32 cellular contexts compared by ENCODE assay signal in genomic region chr17:35338230-35338629, GRCh38. TPM values are rescaled to one million over a fixed set of nuclear protein-coding genes. Genes with fewer than 3 reads are reported as not detected.
DNase-seq lines count a peak whose midpoint lies in the region; ATAC-seq, FAIRE-seq and TF ChIP-seq lines count a peak whose summit lies in the region.
"Had no signal": no experiment of that assay in that cellular context is flagged by ENCODE, and none has a peak within 500 bp of the region (broad histone marks: within the 10 kb centered on the region; RNA-seq: fewer than 3 reads in every experiment).

No MANE protein-coding gene starts in this region.

- H3K9me1 ChIP-seq in IMR-90 (ENCODE audit: insufficient read depth, low read length) = no peaks in the 10 kb centered on the region

- H3K27me3 ChIP-seq in HepG2 (ENCODE audit: control insufficient read depth in 1 of 2, insufficient read depth in 2 of 2, low read length in 2 of 2) (peaks cover 0 to 5% of the 10 kb centered on the region in 2 experiments; a peak in 2 of 5 replicates), right lobe of liver (no peaks in the 10 kb centered on the region), IMR-90 (ENCODE audit: control insufficient read depth, insufficient read depth, low read length) (peaks cover 9% of the 10 kb centered on the region)
- no peaks in the 10 kb centered on the region for H3K27me3 ChIP-seq in BLaER1 treated with 17β-estradiol and CSF1 and Interleukin-3, amounts not matched to agents 10 nM and 100 nM
- H3K27me3 ChIP-seq: BLaER1 had no signal

- no peak overlapping the region for H3K4ac ChIP-seq in IMR-90 (ENCODE audit: low read depth, low read length)

- H3K9ac ChIP-seq in HepG2 (ENCODE audit: insufficient read depth, low read depth, low read length) (no peak overlapping the region), IMR-90 (ENCODE audit: low read depth, low read length) (no peak overlapping the region)
- no peak overlapping the region for H3K9ac ChIP-seq in BLaER1 treated with 17β-estradiol and CSF1 and Interleukin-3, amounts not matched to agents 10 nM and 100 nM
- H3K9ac ChIP-seq: BLaER1 had no signal

- no peaks in the 10 kb centered on the region for H3K79me2 ChIP-seq in HepG2 (ENCODE audit: insufficient read depth, low read length)

- no peak overlapping the region for H2BK120ac ChIP-seq in IMR-90 (ENCODE audit: low read depth, low read length)

- TF ChIP-seq EP300 in HepG2 (IDR thresholded peaks at IDR 0.05; ENCODE audit: low read depth in 2 of 2, low read length in 2 of 2) (no peak), HepG2 (CRISPR knock-in tag; IDR thresholded peaks at IDR 0.05; ENCODE audit: borderline replicate concordance) (no peak)

- H2AK9ac ChIP-seq in IMR-90 (replicated peaks; ENCODE audit: low read depth, low read length, poor library complexity) = no peak overlapping the region

- no peak overlapping the region for H2BK15ac ChIP-seq in IMR-90 (ENCODE audit: low read depth, low read length)

- H3K27ac ChIP-seq in HepG2 (ENCODE audit: extremely low read length, insufficient read depth, low read length) (no peak overlapping the region), right lobe of liver (no peak overlapping the region), IMR-90 (ENCODE audit: insufficient read depth, low read length) (no peak overlapping the region)
- peak overlapping the region in 7 of 11 experiments; percentile 12 to 51 (median 35); a peak in 7 of 22 replicates for H3K27ac ChIP-seq in BLaER1 treated with 17β-estradiol and CSF1 and Interleukin-3, amounts not matched to agents 10 nM and 100 nM
- H3K27ac ChIP-seq: 22Rv1, A549, BLaER1, C4-2B had no signal

- H3K4me1 ChIP-seq in HepG2 (ENCODE audit: insufficient read depth, low read length) = peaks cover 10% of the 10 kb centered on the region; the same call in 1 of the 2 replicates
- no peaks in the 10 kb centered on the region for H3K4me1 ChIP-seq in right lobe of liver
- H3K4me1 ChIP-seq in BLaER1 treated with 17β-estradiol and CSF1 and Interleukin-3, amounts not matched to agents 10 nM and 100 nM = peaks cover 25 to 48% (median 39%) of the 10 kb centered on the region in 10 experiments
- H3K4me1 ChIP-seq in IMR-90 (ENCODE audit: control insufficient read depth, insufficient read depth, low read length) = no peaks in the 10 kb centered on the region
- H3K4me1 ChIP-seq: A549, BE2C, Caco-2 had no signal

- intact Hi-C loops in HepG2 (cut with micrococcal nuclease; ENCODE audit: unreplicated experiment) (no loop called here), right lobe of liver (cut with DNase I) (no loop called here), IMR-90 (cut with micrococcal nuclease) (no loop called here)

- H3K4me3 ChIP-seq in HepG2 (replicated peaks in 1 of 3; ENCODE audit: insufficient read depth in 1 of 3, low read depth in 2 of 3, low read length in 3 of 3) (no peak overlapping the region), right lobe of liver (no peak overlapping the region), IMR-90 (ENCODE audit: insufficient read depth, low read depth, low read length) (no peak overlapping the region)
- no peak overlapping the region for H3K4me3 ChIP-seq in BLaER1 treated with 17β-estradiol and CSF1 and Interleukin-3, amounts not matched to agents 10 nM and 100 nM
- H3K4me3 ChIP-seq: A549, BLaER1 had no signal

- no TSS peak for BruUV-seq in HepG2 (replicated peaks; lab: Mats Ljungman, UMichigan)
- no TSS peak for BruUV-seq in IMR-90 (replicated peaks; lab: Mats Ljungman, UMichigan)

- H3K18ac ChIP-seq in IMR-90 (ENCODE audit: low read depth, low read length) = no peak overlapping the region

- dilution Hi-C loops in IMR-90 (cut with HindIII; ENCODE audit: low sequenced_read_pairs, unreplicated experiment) = no loop called here

- TF ChIP-seq RAD21 in HepG2 (CRISPR knock-in tag; IDR thresholded peaks at IDR 0.05) (no peak), IMR-90 (IDR thresholded peaks at IDR 0.05; ENCODE audit: low read length) (no peak)

- H3K79me1 ChIP-seq in IMR-90 (ENCODE audit: low read depth in 1 of 2, low read length in 2 of 2) = no peaks in the 10 kb centered on the region

- H3K9me3 ChIP-seq in HepG2 (ENCODE audit: low read length) (0 out of 2 replicates have a peak, but pooled peaks cover 9% of the 10 kb centered on the region), right lobe of liver (no peaks in the 10 kb centered on the region), IMR-90 (ENCODE audit: control insufficient read depth, insufficient read depth, low read length) (no peaks in the 10 kb centered on the region)
- peaks cover 42 to 92% (median 65%) of the 10 kb centered on the region in 11 experiments for H3K9me3 ChIP-seq in BLaER1 treated with 17β-estradiol and CSF1 and Interleukin-3, amounts not matched to agents 10 nM and 100 nM (replicated peaks in 1 of 11)
- H3K9me3 ChIP-seq: BE2C had no signal

- WGBS in HepG2 (ENCODE audit: low lambda C conversion rate) = 0% methylated on average over 2 of the region's 2 CpGs
- 25% methylated on average over 2 of the region's 2 CpGs for WGBS in right lobe of liver (ENCODE audit: insufficient coverage, low coverage, low lambda C conversion rate, missing lambda C conversion rate)
- WGBS in IMR-90 (ENCODE audit: extremely low coverage in 2 of 2, insufficient read length in 1 of 2), 2 experiments = no CpG with 5 or more reads among the region's 2 CpGs

- no peak overlapping the region for H2BK20ac ChIP-seq in IMR-90 (ENCODE audit: low read depth, low read length)

- H3K4me2 ChIP-seq in HepG2 (ENCODE audit: low read depth, low read length) (no peak overlapping the region), IMR-90 (ENCODE audit: low read depth, low read length) (no peak overlapping the region)
- H3K4me2 ChIP-seq in BLaER1 treated with 17β-estradiol and CSF1 and Interleukin-3, amounts not matched to agents 10 nM and 100 nM = peak overlapping the region in 10 of 11 experiments; percentile 2 to 75 (median 52); a peak in 15 of 22 replicates
- H3K4me2 ChIP-seq: A549, BLaER1 had no signal

- H3K56ac ChIP-seq in IMR-90 (ENCODE audit: extremely low read depth, insufficient read depth, low read length) = no peak overlapping the region

- no peak for DNase-seq in HepG2 (ENCODE audit: low spot score)
- no peak for DNase-seq in right lobe of liver
- DNase-seq in IMR-90 = no peak
- DNase-seq in amygdala (lab: John Stamatoyannopoulos, UW) = no peak
- no peak for DNase-seq in NCI-H128 (lab: John Stamatoyannopoulos, UW; ENCODE audit: unreplicated experiment)
- DNase-seq: 8988T; ACHN; AML-193; BE2C; C1 segment of cervical spinal cord; Caco-2; Calu3; CD4-positive, alpha-beta memory T cell; CD4-positive, alpha-beta T cell; CD4-positive, CD25-positive, alpha-beta regulatory T cell; CD8-positive, alpha-beta memory T cell; CD8-positive, alpha-beta T cell; COR-L47; DMS 273 treated with DMSO at 0.1 percent for 48 hours; DMS153; DMS53; DMS79; DMS79 treated with DMSO at 0.1 percent for 48 hours; DND-41; EL had no signal

- in situ Hi-C loops in HepG2 (cut with HindIII; ENCODE audit: extremely low pct_ligation_motif_present, low pct_unique_long_range_greater_than_20kb) = no loop called here
- in situ Hi-C loops in IMR-90 (cut with MboI; ENCODE audit: low sequenced_read_pairs) = no loop called here

- H4K8ac ChIP-seq in IMR-90 (ENCODE audit: low read depth in 2 of 2, low read length in 2 of 2) = no peak overlapping the region

- POLR2A ChIA-PET in HepG2 (lab: Yijun Ruan, JAX) = no interaction called here
- POLR2A ChIA-PET in IMR-90 (lab: Charles Lee; ENCODE audit: unreplicated experiment) = no interaction called here

- H4K20me1 ChIP-seq in HepG2 (ENCODE audit: insufficient read depth, low read length) (no peaks in the 10 kb centered on the region), IMR-90 (ENCODE audit: insufficient read depth, low read length) (no peaks in the 10 kb centered on the region)
- no peaks in the 10 kb centered on the region for H4K20me1 ChIP-seq in BLaER1 treated with 17β-estradiol and CSF1 and Interleukin-3, amounts not matched to agents 10 nM and 100 nM
- H4K20me1 ChIP-seq: BLaER1 had no signal

- no peak for TF ChIP-seq CTCF in HepG2 (CRISPR knock-in tag; IDR thresholded peaks at IDR 0.05)
- no peak for TF ChIP-seq CTCF in right lobe of liver (IDR thresholded peaks at IDR 0.05)
- no peak for TF ChIP-seq CTCF in IMR-90 (conservative IDR thresholded peaks at IDR 0.05; ENCODE audit: low read depth, low read length)

- no peak overlapping the region for H4K5ac ChIP-seq in IMR-90 (ENCODE audit: low read depth, low read length)

- H2BK5ac ChIP-seq in IMR-90 (ENCODE audit: low read depth, low read length, poor library complexity, severe bottlenecking) = no peak overlapping the region

- no peak overlapping the region for H4K91ac ChIP-seq in IMR-90 (ENCODE audit: insufficient read depth, low read depth, low read length)

- CTCF ChIA-PET in HepG2 (lab: Yijun Ruan, JAX; ENCODE audit: low intra/inter-chr PET ratio, low total read pairs) (no interaction called here), IMR-90 (lab: Yijun Ruan, JAX) (interaction anchor here (1.5 kb wide), 1 partner anchor 13 kb away, joined by 3 read pairs; no protein-coding TSS in a partner anchor)

- no peak overlapping the region for H3K23ac ChIP-seq in IMR-90 (ENCODE audit: low read depth, low read length)

- no peak overlapping the region for H2AK5ac ChIP-seq in IMR-90 (ENCODE audit: low read depth, low read length)

- H2AFZ ChIP-seq in HepG2 (ENCODE audit: low read length) = no peak overlapping the region
- no peak overlapping the region for H2AFZ ChIP-seq in IMR-90 (replicated peaks; ENCODE audit: low read length, poor library complexity)

- no peak overlapping the region for H3K14ac ChIP-seq in IMR-90 (replicated peaks; ENCODE audit: low read depth, low read length)

- H3K36me3 ChIP-seq in HepG2 (replicated peaks in 1 of 2; ENCODE audit: control insufficient read depth in 1 of 2, insufficient read depth in 2 of 2, low read length in 2 of 2) (no peaks in the 10 kb centered on the region), right lobe of liver (no peaks in the 10 kb centered on the region), IMR-90 (ENCODE audit: control insufficient read depth, insufficient read depth, low read length) (no peaks in the 10 kb centered on the region)
- peaks cover 0 to 19% (median 0%) of the 10 kb centered on the region in 11 experiments; a peak in 4 of 22 replicates for H3K36me3 ChIP-seq in BLaER1 treated with 17β-estradiol and CSF1 and Interleukin-3, amounts not matched to agents 10 nM and 100 nM
- H3K36me3 ChIP-seq: BE2C, BLaER1 had no signal

- no peak for ATAC-seq in HepG2
- no peak for ATAC-seq in right lobe of liver
- ATAC-seq in IMR-90 (ENCODE audit: low read depth) = no peak
- ATAC-seq: A549; CD8-positive, alpha-beta T cell had no signal

- FAIRE-seq in HepG2 (lab: Jason Lieb, UNC) = no peak
- FAIRE-seq: A204.1, D721Med had no signal

- TF ChIP-seq POLR2A in HepG2 (IDR thresholded peaks at IDR 0.05; ENCODE audit: insufficient read depth in 1 of 2, low read depth in 2 of 2, low read length in 2 of 2) (no peak), right lobe of liver (IDR thresholded peaks at IDR 0.05) (no peak), IMR-90 (IDR thresholded peaks at IDR 0.05; ENCODE audit: low read depth, low read length) (no peak)

RNA-seq across cellular contexts. Expression of gene SLFN11, which starts 35.2 kb away (rescaled TPM):
- total RNA-seq in HepG2 (2016; rRNA removed; fragmentation: Illumina TruSeq; extraction: Trizol) (not detected in 2 replicates), right lobe of liver (1 to 10 TPM; 1.4 to 8.9 (median 6.0) TPM), IMR-90 (2012; rRNA removed) (114 and 144 TPM in 2 replicates)
- not detected in 2 replicates for total RNA-seq in HepG2 (2016; cell fraction: cytosol; rRNA removed; fragmentation: Illumina TruSeq; extraction: Trizol; ENCODE audit: low read depth)
- total RNA-seq in HepG2 (2016; cell fraction: insoluble cytoplasmic fraction; rRNA removed; fragmentation: Illumina TruSeq; extraction: Trizol) = not detected in 2 replicates
- total RNA-seq in HepG2 (2016; cell fraction: membrane; rRNA removed; fragmentation: Illumina TruSeq; extraction: Trizol) = not detected in 2 replicates
- total RNA-seq in HepG2 (2016; cell fraction: nucleus; rRNA removed; fragmentation: Illumina TruSeq; extraction: Trizol) = not detected in 2 replicates
- polyA plus RNA-seq in HepG2 (2011; rRNA removed) (not detected in 2 replicates), IMR-90 (2012; rRNA removed) (25.4 and 29.9 TPM in 2 replicates)
- not detected in 2 replicates for polyA plus RNA-seq in HepG2 (2011; cell fraction: cytosol; rRNA removed)
- polyA plus RNA-seq in HepG2 (2011; cell fraction: nucleus; rRNA removed) = not detected in 2 replicates
- not detected in 2 replicates for polyA plus RNA-seq in HepG2 (2012)
- polyA plus RNA-seq in HepG2 (2016; cell fraction: cytosol; fragmentation: Illumina TruSeq; extraction: Trizol; ENCODE audit: low read depth) = not detected in 2 replicates
- not detected in 2 replicates for polyA plus RNA-seq in HepG2 (2016; cell fraction: insoluble cytoplasmic fraction; fragmentation: Illumina TruSeq; extraction: Trizol; ENCODE audit: low read depth)
- polyA plus RNA-seq in HepG2 (2016; cell fraction: membrane; fragmentation: Illumina TruSeq; extraction: Trizol; ENCODE audit: low read depth) = not detected in 2 replicates
- polyA plus RNA-seq in HepG2 (2016; cell fraction: nucleus; fragmentation: Illumina TruSeq; extraction: Trizol; ENCODE audit: insufficient read depth, low read depth) = not detected in 2 replicates
- polyA minus RNA-seq in HepG2 (2011; rRNA and poly(A)+ RNA removed; ENCODE audit: low replicate concordance) = 43.9 TPM in 1 of 2 replicates, not detected in the other
- not detected in 2 replicates for polyA minus RNA-seq in HepG2 (2011; cell fraction: cytosol; rRNA and poly(A)+ RNA removed)
- not detected in 2 replicates for polyA minus RNA-seq in HepG2 (2011; cell fraction: nucleus; rRNA and poly(A)+ RNA removed)
- 11.7 and 13.1 TPM in 2 replicates for polyA plus RNA-seq in IMR-90 (2012; cell fraction: cytosol; rRNA removed)
- polyA plus RNA-seq in IMR-90 (2012; cell fraction: nucleus; rRNA removed; ENCODE audit: low replicate concordance) = 11.9 and 55.3 TPM in 2 replicates
- total RNA-seq: Caco-2 had no signal

Comparison
In these comparisons a context has a peak if more than half of its experiments do, and no peak if none do; other contexts are left out.
1. H3K27ac ChIP-seq: peak in BLaER1 treated with 17β-estradiol and CSF1 and Interleukin-3, amounts not matched to agents 10 nM and 100 nM (7 of 11); none in HepG2 (single experiment), right lobe of liver (0 of 3) and IMR-90 (single experiment).
2. H3K4me2 ChIP-seq: peak in BLaER1 treated with 17β-estradiol and CSF1 and Interleukin-3, amounts not matched to agents 10 nM and 100 nM (10 of 11); none in HepG2 (single experiment) and IMR-90 (single experiment).
3. RNA of gene SLFN11, which starts 35.2 kb away (total RNA-seq): 114 to 144 TPM in IMR-90; 1.4 to 8.9 TPM in right lobe of liver and not detected in HepG2; every median in the first group is over 10 times any median in the second.